Comparison of ENCODE assay signal across 8 cellular contexts in the genomic region with DNA sequence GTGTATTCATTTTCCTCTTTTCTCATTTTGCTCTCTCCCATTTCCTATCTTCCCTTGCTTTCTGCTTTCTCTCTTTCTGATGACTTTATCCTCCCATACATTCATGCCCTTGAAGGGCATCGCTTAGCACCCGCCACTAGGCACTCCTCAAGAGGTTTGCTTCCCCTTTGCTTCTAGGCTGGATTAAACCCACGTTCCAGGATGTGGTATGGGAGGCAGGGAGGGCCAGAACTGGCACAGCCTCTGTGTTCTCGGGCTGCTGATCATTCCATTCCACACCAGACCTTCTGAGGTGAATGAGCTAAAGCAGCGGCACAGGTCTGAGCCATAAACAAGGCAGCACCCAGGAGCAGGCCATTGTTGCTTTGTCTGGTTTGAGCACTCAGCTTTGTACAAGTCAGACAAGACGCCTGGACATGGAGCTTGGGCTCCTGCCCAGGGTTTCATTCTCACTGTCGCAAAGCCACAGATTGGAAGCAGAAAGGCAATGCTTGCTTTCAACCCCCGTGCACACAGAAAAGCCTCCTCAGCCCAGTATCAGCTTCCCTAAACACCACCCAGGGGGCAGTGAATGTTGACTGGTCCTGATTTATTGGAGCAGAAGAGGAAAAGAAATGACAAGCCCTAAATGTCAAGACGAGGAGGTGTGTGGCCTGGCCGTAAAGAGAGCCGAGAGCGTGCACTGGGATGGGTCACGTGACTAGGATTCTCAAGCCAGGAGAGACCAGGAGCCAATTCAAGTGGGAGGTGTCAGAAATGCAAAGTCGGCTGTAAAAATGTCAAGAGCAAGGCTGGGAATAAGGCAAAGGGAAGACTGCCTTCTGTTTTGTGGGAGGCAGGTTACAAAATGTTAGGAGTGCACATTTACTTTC.
DNase-seq lines count a peak whose midpoint lies in the region; ATAC-seq, FAIRE-seq and TF ChIP-seq lines count a peak whose summit lies in the region.

No MANE protein-coding gene starts in this region.

- TF ChIP-seq POLR2A in breast epithelium (IDR thresholded peaks at IDR 0.05), result no peak

- H3K4me1 ChIP-seq in GM23338 (ENCODE audit: insufficient read depth) (no peaks in the 10 kb centered on the region), breast epithelium (no peaks in the 10 kb centered on the region), skeletal muscle satellite cell (ENCODE audit: control insufficient read depth, insufficient read depth, low read length) (peaks cover 32% of the 10 kb centered on the region)

- no peaks in the 10 kb centered on the region for H3K9me2 ChIP-seq in GM23338 (ENCODE audit: insufficient read depth)

- H3K27ac ChIP-seq in GM23338 (ENCODE audit: low read depth) (no peak overlapping the region), breast epithelium (peak overlapping the region; percentile 37 to 57), layer of hippocampus (ENCODE audit: low read depth, low read length) (peak overlapping the region; percentile 58)

- TF ChIP-seq CTCF in GM23338 (conservative IDR thresholded peaks at IDR 0.05; ENCODE audit: low read depth in 2 of 2) (no peak), breast epithelium (IDR thresholded peaks at IDR 0.05) (no peak), GM20000 (IDR thresholded peaks at IDR 0.05; ENCODE audit: extremely low read depth, missing control alignments) (no peak), D721Med (IDR thresholded peaks at IDR 0.05; ENCODE audit: insufficient read depth, missing control alignments) (no peak)

- H2AFZ ChIP-seq in GM23338, result peak overlapping the region; percentile 64

- no peaks in the 10 kb centered on the region for H3K36me3 ChIP-seq in GM23338 (ENCODE audit: insufficient read depth)
- no peaks in the 10 kb centered on the region for H3K36me3 ChIP-seq in breast epithelium
- no peaks in the 10 kb centered on the region for H3K36me3 ChIP-seq in skeletal muscle satellite cell (ENCODE audit: insufficient read depth, low read length)

- H3F3A ChIP-seq in GM23338 (replicated peaks; ENCODE audit: low read depth), result no peaks in the 10 kb centered on the region

- no peak overlapping the region for H3K4me2 ChIP-seq in GM23338
- H3K4me2 ChIP-seq in skeletal muscle satellite cell (ENCODE audit: low read length), result peak overlapping the region; percentile 7

- H3K4me3 ChIP-seq in GM23338 (no peak overlapping the region), breast epithelium (peak overlapping the region; percentile 12 to 59 (median 42)), skeletal muscle satellite cell (ENCODE audit: low read length) (no peak overlapping the region)

- H4K20me1 ChIP-seq in GM23338 (replicated peaks; ENCODE audit: insufficient read depth), result no peaks in the 10 kb centered on the region

- no peaks in the 10 kb centered on the region for H3K9me3 Mint-ChIP-seq in GM23338

- ATAC-seq in GM23338, result peak; percentile 83

- no peak for FAIRE-seq in D721Med (lab: Jason Lieb, UNC)

- H3K4me1 Mint-ChIP-seq in GM23338, result peaks cover 8% of the 10 kb centered on the region; the same call in 2 of the 3 replicates

- H3K9me3 ChIP-seq in breast epithelium (no peaks in the 10 kb centered on the region), skeletal muscle satellite cell (replicated peaks; ENCODE audit: low read length) (no peaks in the 10 kb centered on the region)

- H3K27ac Mint-ChIP-seq in GM23338, result no peak overlapping the region

- no peaks in the 10 kb centered on the region for H3K36me3 Mint-ChIP-seq in GM23338 (ENCODE audit: low read depth)

- no peaks in the 10 kb centered on the region for H3K79me2 ChIP-seq in GM23338 (replicated peaks; ENCODE audit: insufficient read depth)

- no peaks in the 10 kb centered on the region for H3K27me3 Mint-ChIP-seq in GM23338 (ENCODE audit: insufficient read depth, low read depth, poor library complexity)

- intact Hi-C loops in breast epithelium (cut with DNase I; ENCODE audit: low total_unique reads), result no loop called here

- no peak overlapping the region for H3K9ac ChIP-seq in skeletal muscle satellite cell (ENCODE audit: low read depth, low read length)

- DNase-seq in GM23338 (ENCODE audit: low spot score) (peak; percentile 38), breast epithelium (ENCODE audit: low spot score in 2 of 2) (peak; percentile 45 to 57), GM20000 (ENCODE audit: low spot score) (no peak), NCI-H1105 treated with DMSO at 0.1 percent for 48 hours (lab: John Stamatoyannopoulos, UW) (no peak), D721Med (ENCODE audit: insufficient read length, low spot score) (no peak)
- DNase-seq in activated naive CD4-positive, alpha-beta T cell (lab: John Stamatoyannopoulos, UW), result no peak

- no peak overlapping the region for H3K4me3 Mint-ChIP-seq in GM23338

- H3K27me3 ChIP-seq in GM23338 (ENCODE audit: insufficient read depth) (no peaks in the 10 kb centered on the region), breast epithelium (no peaks in the 10 kb centered on the region), layer of hippocampus (ENCODE audit: control insufficient read depth, insufficient read depth, low read length) (no peaks in the 10 kb centered on the region), skeletal muscle satellite cell (ENCODE audit: control insufficient read depth, insufficient read depth, low read length) (no peaks in the 10 kb centered on the region)

TF ChIP-seq in GM23338, 12 proteins besides CTCF, POLR2A, EP300 and RAD21 (continues in another document):
- TF ChIP-seq ZNF114 (CRISPR knock-in tag; IDR thresholded peaks at IDR 0.05) (no peak), EZH2phosphoT487 (IDR thresholded peaks at IDR 0.05; ENCODE audit: unreplicated experiment) (no peak), NANOG (IDR thresholded peaks at IDR 0.05; ENCODE audit: borderline replicate concordance) (no peak), EZH2 (IDR thresholded peaks at IDR 0.05; ENCODE audit: low read depth, unreplicated experiment) (no peak), CREB1 (CRISPR knock-in tag; IDR thresholded peaks at IDR 0.05; ENCODE audit: low read depth) (no peak), JUNB (IDR thresholded peaks at IDR 0.05; ENCODE audit: unreplicated experiment) (no peak), ZNF331 (CRISPR knock-in tag; IDR thresholded peaks at IDR 0.05; ENCODE audit: low read depth) (no peak)
- TF ChIP-seq, protein P1, sequence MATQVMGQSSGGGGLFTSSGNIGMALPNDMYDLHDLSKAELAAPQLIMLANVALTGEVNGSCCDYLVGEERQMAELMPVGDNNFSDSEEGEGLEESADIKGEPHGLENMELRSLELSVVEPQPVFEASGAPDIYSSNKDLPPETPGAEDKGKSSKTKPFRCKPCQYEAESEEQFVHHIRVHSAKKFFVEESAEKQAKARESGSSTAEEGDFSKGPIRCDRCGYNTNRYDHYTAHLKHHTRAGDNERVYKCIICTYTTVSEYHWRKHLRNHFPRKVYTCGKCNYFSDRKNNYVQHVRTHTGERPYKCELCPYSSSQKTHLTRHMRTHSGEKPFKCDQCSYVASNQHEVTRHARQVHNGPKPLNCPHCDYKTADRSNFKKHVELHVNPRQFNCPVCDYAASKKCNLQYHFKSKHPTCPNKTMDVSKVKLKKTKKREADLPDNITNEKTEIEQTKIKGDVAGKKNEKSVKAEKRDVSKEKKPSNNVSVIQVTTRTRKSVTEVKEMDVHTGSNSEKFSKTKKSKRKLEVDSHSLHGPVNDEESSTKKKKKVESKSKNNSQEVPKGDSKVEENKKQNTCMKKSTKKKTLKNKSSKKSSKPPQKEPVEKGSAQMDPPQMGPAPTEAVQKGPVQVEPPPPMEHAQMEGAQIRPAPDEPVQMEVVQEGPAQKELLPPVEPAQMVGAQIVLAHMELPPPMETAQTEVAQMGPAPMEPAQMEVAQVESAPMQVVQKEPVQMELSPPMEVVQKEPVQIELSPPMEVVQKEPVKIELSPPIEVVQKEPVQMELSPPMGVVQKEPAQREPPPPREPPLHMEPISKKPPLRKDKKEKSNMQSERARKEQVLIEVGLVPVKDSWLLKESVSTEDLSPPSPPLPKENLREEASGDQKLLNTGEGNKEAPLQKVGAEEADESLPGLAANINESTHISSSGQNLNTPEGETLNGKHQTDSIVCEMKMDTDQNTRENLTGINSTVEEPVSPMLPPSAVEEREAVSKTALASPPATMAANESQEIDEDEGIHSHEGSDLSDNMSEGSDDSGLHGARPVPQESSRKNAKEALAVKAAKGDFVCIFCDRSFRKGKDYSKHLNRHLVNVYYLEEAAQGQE (IDR thresholded peaks at IDR 0.05; ENCODE audit: unreplicated experiment), result no peak
- TF ChIP-seq, protein P2, sequence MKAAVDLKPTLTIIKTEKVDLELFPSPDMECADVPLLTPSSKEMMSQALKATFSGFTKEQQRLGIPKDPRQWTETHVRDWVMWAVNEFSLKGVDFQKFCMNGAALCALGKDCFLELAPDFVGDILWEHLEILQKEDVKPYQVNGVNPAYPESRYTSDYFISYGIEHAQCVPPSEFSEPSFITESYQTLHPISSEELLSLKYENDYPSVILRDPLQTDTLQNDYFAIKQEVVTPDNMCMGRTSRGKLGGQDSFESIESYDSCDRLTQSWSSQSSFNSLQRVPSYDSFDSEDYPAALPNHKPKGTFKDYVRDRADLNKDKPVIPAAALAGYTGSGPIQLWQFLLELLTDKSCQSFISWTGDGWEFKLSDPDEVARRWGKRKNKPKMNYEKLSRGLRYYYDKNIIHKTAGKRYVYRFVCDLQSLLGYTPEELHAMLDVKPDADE (IDR thresholded peaks at IDR 0.05), result no peak

Comparison
In these comparisons a context has a peak if more than half of its experiments do, and no peak if none do; other contexts are left out.
1. DNase-seq: peak in GM23338 (single experiment) and breast epithelium (2 of 2); none in GM20000 (single experiment), activated naive CD4-positive, alpha-beta T cell (0 of 4), NCI-H1105 treated with DMSO at 0.1 percent for 48 hours (single experiment) and D721Med (single experiment).
2. H3K4me3 ChIP-seq: peak in breast epithelium (3 of 3); none in GM23338 (single experiment) and skeletal muscle satellite cell (single experiment).